1 cellular context compared by ENCODE assay signal in the genomic region with DNA sequence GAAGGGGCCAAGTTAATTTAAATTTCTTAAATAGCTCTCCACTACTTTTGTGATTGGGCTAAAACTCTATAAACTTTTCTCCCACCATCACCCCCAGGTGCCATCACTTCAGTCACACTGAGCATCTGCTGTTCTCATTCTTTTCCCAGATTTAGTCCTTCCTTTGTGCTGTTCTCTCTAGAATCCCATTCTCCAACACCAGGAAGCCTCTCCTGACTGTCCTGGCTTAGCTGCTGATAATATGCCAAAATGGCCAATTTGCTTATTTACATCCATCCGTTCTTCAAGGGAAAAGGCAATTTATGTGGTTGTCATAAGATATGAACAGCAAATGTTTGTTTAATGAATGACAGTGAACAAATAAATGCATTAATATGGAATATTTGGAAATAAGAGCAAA.
TF ChIP-seq lines count a peak whose summit lies in the region.

No MANE protein-coding gene starts in this region.

TF ChIP-seq in A549, 52 proteins besides CTCF, POLR2A, EP300 and RAD21 (continued from another document):
- TF ChIP-seq, protein P1, sequence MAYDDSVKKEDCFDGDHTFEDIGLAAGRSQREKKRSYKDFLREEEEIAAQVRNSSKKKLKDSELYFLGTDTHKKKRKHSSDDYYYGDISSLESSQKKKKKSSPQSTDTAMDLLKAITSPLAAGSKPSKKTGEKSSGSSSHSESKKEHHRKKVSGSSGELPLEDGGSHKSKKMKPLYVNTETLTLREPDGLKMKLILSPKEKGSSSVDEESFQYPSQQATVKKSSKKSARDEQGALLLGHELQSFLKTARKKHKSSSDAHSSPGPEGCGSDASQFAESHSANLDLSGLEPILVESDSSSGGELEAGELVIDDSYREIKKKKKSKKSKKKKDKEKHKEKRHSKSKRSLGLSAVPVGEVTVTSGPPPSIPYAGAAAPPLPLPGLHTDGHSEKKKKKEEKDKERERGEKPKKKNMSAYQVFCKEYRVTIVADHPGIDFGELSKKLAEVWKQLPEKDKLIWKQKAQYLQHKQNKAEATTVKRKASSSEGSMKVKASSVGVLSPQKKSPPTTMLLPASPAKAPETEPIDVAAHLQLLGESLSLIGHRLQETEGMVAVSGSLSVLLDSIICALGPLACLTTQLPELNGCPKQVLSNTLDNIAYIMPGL (CRISPR knock-in tag; IDR thresholded peaks at IDR 0.05; ENCODE audit: borderline replicate concordance) = no peak
- TF ChIP-seq JUNB (IDR thresholded peaks at IDR 0.05) (no peak), SMC3 (IDR thresholded peaks at IDR 0.05) (no peak), BHLHE40 (IDR thresholded peaks at IDR 0.05; ENCODE audit: low read depth, low read length) (no peak), ZSCAN20 (CRISPR knock-in tag; IDR thresholded peaks at IDR 0.05) (no peak), TFCP2L1 (CRISPR knock-in tag; IDR thresholded peaks at IDR 0.05) (no peak), KDM1A (IDR thresholded peaks at IDR 0.05; ENCODE audit: low read depth) (no peak), MAFK (IDR thresholded peaks at IDR 0.05; ENCODE audit: partially characterized antibody) (no peak)
- TF ChIP-seq, protein P2, sequence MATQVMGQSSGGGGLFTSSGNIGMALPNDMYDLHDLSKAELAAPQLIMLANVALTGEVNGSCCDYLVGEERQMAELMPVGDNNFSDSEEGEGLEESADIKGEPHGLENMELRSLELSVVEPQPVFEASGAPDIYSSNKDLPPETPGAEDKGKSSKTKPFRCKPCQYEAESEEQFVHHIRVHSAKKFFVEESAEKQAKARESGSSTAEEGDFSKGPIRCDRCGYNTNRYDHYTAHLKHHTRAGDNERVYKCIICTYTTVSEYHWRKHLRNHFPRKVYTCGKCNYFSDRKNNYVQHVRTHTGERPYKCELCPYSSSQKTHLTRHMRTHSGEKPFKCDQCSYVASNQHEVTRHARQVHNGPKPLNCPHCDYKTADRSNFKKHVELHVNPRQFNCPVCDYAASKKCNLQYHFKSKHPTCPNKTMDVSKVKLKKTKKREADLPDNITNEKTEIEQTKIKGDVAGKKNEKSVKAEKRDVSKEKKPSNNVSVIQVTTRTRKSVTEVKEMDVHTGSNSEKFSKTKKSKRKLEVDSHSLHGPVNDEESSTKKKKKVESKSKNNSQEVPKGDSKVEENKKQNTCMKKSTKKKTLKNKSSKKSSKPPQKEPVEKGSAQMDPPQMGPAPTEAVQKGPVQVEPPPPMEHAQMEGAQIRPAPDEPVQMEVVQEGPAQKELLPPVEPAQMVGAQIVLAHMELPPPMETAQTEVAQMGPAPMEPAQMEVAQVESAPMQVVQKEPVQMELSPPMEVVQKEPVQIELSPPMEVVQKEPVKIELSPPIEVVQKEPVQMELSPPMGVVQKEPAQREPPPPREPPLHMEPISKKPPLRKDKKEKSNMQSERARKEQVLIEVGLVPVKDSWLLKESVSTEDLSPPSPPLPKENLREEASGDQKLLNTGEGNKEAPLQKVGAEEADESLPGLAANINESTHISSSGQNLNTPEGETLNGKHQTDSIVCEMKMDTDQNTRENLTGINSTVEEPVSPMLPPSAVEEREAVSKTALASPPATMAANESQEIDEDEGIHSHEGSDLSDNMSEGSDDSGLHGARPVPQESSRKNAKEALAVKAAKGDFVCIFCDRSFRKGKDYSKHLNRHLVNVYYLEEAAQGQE (IDR thresholded peaks at IDR 0.05) = no peak
